Comparison of ENCODE assay signal across 18 cellular contexts in genomic region chr20:64006902-64007301, GRCh38. TPM values are rescaled to one million over a fixed set of nuclear protein-coding genes. Genes with fewer than 3 reads are reported as not detected.
A peak's percentile ranks its signal among the peaks of the same experiment; 100 is the strongest.
DNase-seq lines count a peak whose midpoint lies in the region; ATAC-seq, FAIRE-seq and TF ChIP-seq lines count a peak whose summit lies in the region.
"Had no signal": no experiment of that assay in that cellular context is flagged by ENCODE, and none has a peak within 500 bp of the region (broad histone marks: within the 10 kb centered on the region; RNA-seq: fewer than 3 reads in every experiment).

No MANE protein-coding gene starts in this region.

- peaks cover 0 to 8% of the 10 kb centered on the region in 2 donors for H3K4me1 ChIP-seq in kidney (ENCODE audit: control insufficient read depth in 1 of 2, insufficient read depth in 1 of 2, low read depth in 1 of 2, low read length in 2 of 2)
- H3K4me1 ChIP-seq: SJSA1 had no signal

- H3K36me3 ChIP-seq in kidney (ENCODE audit: control insufficient read depth in 1 of 2, insufficient read depth in 2 of 2, low read length in 2 of 2), result peaks cover 33 to 47% of the 10 kb centered on the region in 2 donors

- H3K9ac ChIP-seq in kidney (ENCODE audit: low read length in 2 of 2), result no peak overlapping the region

- intact Hi-C loops in kidney (cut with DNase I), result no loop called here

- H3K27ac ChIP-seq in kidney (ENCODE audit: low read depth in 2 of 2, low read length in 2 of 2), result peak overlapping the region; percentile 25 to 48
- no peak overlapping the region for H3K27ac ChIP-seq in caudate nucleus (ENCODE audit: low read depth, low read length)
- H3K27ac ChIP-seq: 22Rv1, SJSA1 had no signal

- peak; percentile 21 to 73 (median 57) for DNase-seq in NCI-H1417 (lab: John Stamatoyannopoulos, UW)
- no peak for DNase-seq in NCI-H1417 treated with DMSO at 0.1 percent for 48 hours (lab: John Stamatoyannopoulos, UW)
- peak; percentile 51 for DNase-seq in GM12865 (ENCODE audit: low read depth)
- DNase-seq in NCI-H345 (lab: John Stamatoyannopoulos, UW), result peak; percentile 32
- no peak for DNase-seq in kidney
- no peak for DNase-seq in caudate nucleus (lab: John Stamatoyannopoulos, UW)
- DNase-seq: Caco-2, DMS53, GOT3, HFFc6, MG63, NCI-H1105 treated with DMSO at 0.1 percent for 48 hours, NCI-H510A had no signal

- no peak for ATAC-seq in GM19397 (IDR thresholded peaks at IDR 0.05; ENCODE audit: unreplicated experiment)
- ATAC-seq in HG02610 (IDR thresholded peaks at IDR 0.05; ENCODE audit: unreplicated experiment), result no peak

- no peak for FAIRE-seq in kidney (lab: Jason Lieb, UNC)

- H3K9me3 ChIP-seq in kidney (ENCODE audit: control insufficient read depth in 1 of 2, low read length in 2 of 2), result no peaks in the 10 kb centered on the region

- no peak overlapping the region for H3K4me3 ChIP-seq in GM12865 (ENCODE audit: low read depth, low read length)
- no peak overlapping the region for H3K4me3 ChIP-seq in kidney (ENCODE audit: low read length in 2 of 2)
- H3K4me3 ChIP-seq: MG63, SJSA1 had no signal

- TF ChIP-seq CTCF in GM12865 (IDR thresholded peaks at IDR 0.05; ENCODE audit: insufficient read depth, low read depth, low read length, missing control alignments) (no peak), kidney (IDR thresholded peaks at IDR 0.05; ENCODE audit: borderline replicate concordance, extremely low read depth, insufficient read depth) (no peak)

RNA-seq across cellular contexts. Expression of gene PRPF6, which starts 26.0 kb away (rescaled TPM):
- 73.3 TPM for total RNA-seq in kidney
- polyA plus RNA-seq in kidney (ENCODE audit: insufficient read depth, low read depth, low replicate concordance), result 51.3 TPM

RNA-seq across cellular contexts. Expression of gene SAMD10, which starts 27.5 kb away (rescaled TPM):
- total RNA-seq in kidney, result 7.9 TPM
- 8.5 TPM for polyA plus RNA-seq in kidney (ENCODE audit: insufficient read depth, low read depth, low replicate concordance)
- total RNA-seq: G401 had no signal

RNA-seq across cellular contexts. Expression of gene C20orf204, which starts 29.1 kb away (rescaled TPM):
- total RNA-seq in kidney, result 2.4 TPM
- 0.75 TPM for polyA plus RNA-seq in kidney (ENCODE audit: insufficient read depth, low read depth, low replicate concordance)

RNA-seq across cellular contexts. Expression of gene ZNF512B, which starts 37.2 kb away (rescaled TPM):
- 19.2 TPM for total RNA-seq in kidney
- 8.6 TPM for polyA plus RNA-seq in kidney (ENCODE audit: insufficient read depth, low read depth, low replicate concordance)

RNA-seq across cellular contexts. Expression of gene SOX18, which starts 42.5 kb away (rescaled TPM):
- 56.7 TPM for total RNA-seq in kidney
- polyA plus RNA-seq in kidney (ENCODE audit: insufficient read depth, low read depth, low replicate concordance), result 36.5 TPM

Comparison
In these comparisons a context has a peak if more than half of its experiments do, and no peak if none do; other contexts are left out.
1. DNase-seq: peak in NCI-H1417 (3 of 3), GM12865 (single experiment) and NCI-H345 (single experiment); none in NCI-H1417 treated with DMSO at 0.1 percent for 48 hours (single experiment), kidney (single experiment) and caudate nucleus (0 of 61).